Comparison of ENCODE assay signal across 29 cellular contexts in the genomic region with DNA sequence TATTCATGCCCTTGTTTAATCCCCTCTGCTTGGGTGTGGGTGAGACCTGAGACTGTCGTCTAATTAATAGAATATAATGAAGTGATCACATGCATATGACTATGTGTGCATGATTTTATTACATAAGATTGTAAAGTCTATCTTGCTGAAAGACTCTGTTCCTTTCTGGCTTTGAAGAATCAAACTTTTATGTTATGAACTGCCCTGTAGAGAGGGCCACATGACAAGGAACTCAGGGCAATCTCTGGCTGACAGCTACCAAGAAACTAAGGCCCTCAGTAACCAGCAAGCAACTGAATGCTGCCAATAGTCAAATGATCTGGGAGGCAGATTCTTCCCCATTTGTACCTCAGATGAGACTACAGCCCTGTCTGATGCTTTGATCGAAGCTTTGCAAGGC. TPM values are rescaled to one million over a fixed set of nuclear protein-coding genes. Genes with fewer than 3 reads are reported as not detected.
"Had no signal": no experiment of that assay in that cellular context is flagged by ENCODE, and none has a peak within 500 bp of the region (broad histone marks: within the 10 kb centered on the region; RNA-seq: fewer than 3 reads in every experiment).

No MANE protein-coding gene starts in this region.

- DNase-seq: natural killer cell; occipital lobe; ovary; posterior cingulate gyrus; psoas muscle; right cardiac atrium; right lobe of liver; sigmoid colon; spleen; stimulated activated CD4-positive, alpha-beta T cell treated with anti-CD3 and anti-CD28 coated beads, Interleukin-12 subunit alpha, Interleukin-12 subunit beta, amount 100 ng/mL, for 4 hours; stimulated activated CD4-positive, alpha-beta T cell treated with anti-CD3 and anti-CD28 coated beads, Interleukin-1b, Interleukin-23, amount 100 ng/mL, for 48 hours; stimulated activated CD4-positive, alpha-beta T cell treated with anti-CD3 and anti-CD28 coated beads, Interleukin-4, amount 100 ng/mL, for 1 hour; stimulated activated CD4-positive, alpha-beta T cell treated with anti-CD3 and anti-CD28 coated beads, Interleukin-4, amount 100 ng/mL, for 4 hours; stimulated activated CD8-positive, alpha-beta memory T cell treated with anti-CD3 and anti-CD28 coated beads, Interleukin-4, amount 100 ng/mL, for 48 hours; stimulated activated naive CD4-positive, alpha-beta T cell; stimulated activated naive CD8-positive, alpha-beta T cell treated with anti-CD3 and anti-CD28 coated beads, Interleukin-15, amount 100 ng/mL, for 72 hours; stimulated activated naive CD8-positive, alpha-beta T cell treated with anti-CD3 and anti-CD28 coated beads, Interleukin-15, Interleukin-2, amounts not matched to agents 100 U/mL and 50 U/mL, for 24 hours; substantia nigra; testis; tibial artery; trophoblast cell; upper lobe of left lung had no signal

- H3K4me2 ChIP-seq: neural progenitor cell, smooth muscle cell had no signal

- ATAC-seq: natural killer cell; psoas muscle; right cardiac atrium; right lobe of liver; stimulated activated memory B cell treated with anti-CD40 and anti-IgM and Interleukin-4, amounts not matched to agents 10 μg/mL and 1 μg/mL and 100 μg/mL, for 72 hours; stimulated activated naive CD8-positive, alpha-beta T cell treated with anti-CD3 and anti-CD28 coated beads, Interleukin-15, amount 100 ng/mL, for 72 hours; stimulated activated naive CD8-positive, alpha-beta T cell treated with anti-CD3 and anti-CD28 coated beads, Interleukin-15, Interleukin-2, amounts not matched to agents 100 U/mL and 50 U/mL, for 24 hours had no signal

- H3K4me1 ChIP-seq: neural progenitor cell, parathyroid adenoma, psoas muscle, right lobe of liver, sigmoid colon, spleen, suprapubic skin, testis, tibial artery, upper lobe of left lung, vagina had no signal

- H3K36me3 ChIP-seq: neural progenitor cell, ovary, right lobe of liver, sigmoid colon, spleen, suprapubic skin, tibial artery, upper lobe of left lung, vagina had no signal

- H3K9ac ChIP-seq: neural progenitor cell, parathyroid adenoma had no signal

- FAIRE-seq: urothelium cell line had no signal

- H3K27ac ChIP-seq: neural progenitor cell, ovary, parathyroid adenoma, psoas muscle, right lobe of liver, sigmoid colon, spleen, suprapubic skin, testis, tibial artery, upper lobe of left lung, vagina had no signal

- H3K79me2 ChIP-seq: parathyroid adenoma had no signal

- H2AFZ ChIP-seq: neural progenitor cell, parathyroid adenoma had no signal

- H3K9me3 ChIP-seq: ovary, psoas muscle, right lobe of liver, sigmoid colon, spleen, suprapubic skin, testis, tibial artery, upper lobe of left lung, vagina had no signal

- H3K27me3 ChIP-seq: neural progenitor cell, ovary, right lobe of liver, suprapubic skin, testis, tibial artery, upper lobe of left lung, vagina had no signal

- H3K4me3 ChIP-seq: neural progenitor cell, ovary, psoas muscle, right lobe of liver, sigmoid colon, smooth muscle cell, spleen, suprapubic skin, testis, tibial artery, upper lobe of left lung, vagina had no signal

RNA-seq across cellular contexts. Expression of a gene that starts 13.5 kb away (rescaled TPM):
- total RNA-seq: natural killer cell had no signal
